In genomic region chr18:33833847-33834246, GRCh38 we compare ENCODE assay signal across 19 cellular contexts.
A peak's percentile ranks its signal among the peaks of the same experiment; 100 is the strongest.
DNase-seq lines count a peak whose midpoint lies in the region; ATAC-seq, FAIRE-seq and TF ChIP-seq lines count a peak whose summit lies in the region.
"Had no signal": no experiment of that assay in that cellular context is flagged by ENCODE, and none has a peak within 500 bp of the region (broad histone marks: within the 10 kb centered on the region; RNA-seq: fewer than 3 reads in every experiment).

No MANE protein-coding gene starts in this region.

- WGBS in H1 (ENCODE audit: extremely low coverage in 1 of 2, insufficient coverage in 1 of 2, insufficient read length in 1 of 2, insufficient replicate concordance in 2 of 2, low coverage in 1 of 2, low lambda C conversion rate in 2 of 2, missing lambda C conversion rate in 1 of 2), 2 experiments = 88% methylated on average over 1 of the region's 1 CpG; no CpG with 5 or more reads in 1 of the 2 experiments

- H2BK12ac ChIP-seq in H1 (ENCODE audit: low read depth, low read length) = no peak overlapping the region

- no peak overlapping the region for H2BK20ac ChIP-seq in H1 (ENCODE audit: low read length)

- no peak overlapping the region for H3K56ac ChIP-seq in H1 (replicated peaks; ENCODE audit: insufficient read length, low read depth, low read length)

- TF ChIP-seq EP300 in H1 (IDR thresholded peaks at IDR 0.05; ENCODE audit: borderline replicate concordance in 1 of 2, low read depth in 2 of 2, low read length in 2 of 2) = no peak

- H2AFZ ChIP-seq in H1 (ENCODE audit: low read length) = no peak overlapping the region
- H2AFZ ChIP-seq: PC-9 had no signal

- H3K18ac ChIP-seq in H1 (ENCODE audit: extremely low read depth, low read length) = no peak overlapping the region

- CTCF ChIA-PET in H1 (lab: Charles Lee; ENCODE audit: partially characterized antibody) = interaction anchor here (0.8 to 2.9 kb wide), 8 partner anchors 10 to 954 kb away, joined by 3 to 18 read pairs (median 6); no protein-coding TSS in a partner anchor

- no peak for FAIRE-seq in H1 (lab: Jason Lieb, UNC)

- H4K91ac ChIP-seq in H1 (replicated peaks; ENCODE audit: insufficient read length, low read length) = no peak overlapping the region

- H3K23ac ChIP-seq in H1 (ENCODE audit: insufficient read length) = no peak overlapping the region

- H2BK5ac ChIP-seq in H1 (ENCODE audit: low read depth, low read length) = no peak overlapping the region

- no peak overlapping the region for H2BK15ac ChIP-seq in H1 (ENCODE audit: low read length)

- no peaks in the 10 kb centered on the region for H4K20me1 ChIP-seq in H1 (replicated peaks in 1 of 2; ENCODE audit: control insufficient read depth in 1 of 2, insufficient read depth in 2 of 2, low read length in 2 of 2)

- TF ChIP-seq CTCF in 22Rv1 (IDR thresholded peaks at IDR 0.05) (peak; percentile 49), GM10266 (IDR thresholded peaks at IDR 0.05; ENCODE audit: control insufficient read depth, insufficient read depth, low read depth, missing control alignments) (peak; percentile 12), H1 (IDR thresholded peaks at IDR 0.05; ENCODE audit: control extremely low read depth in 1 of 3, insufficient read depth in 1 of 3, low read depth in 1 of 3, low read length in 3 of 3) (peak in 2 of 3 experiments; percentile 13 to 31; a peak in 2 of 4 replicates)

- H3K4me1 ChIP-seq in H1 (replicated peaks in 1 of 4; ENCODE audit: control insufficient read depth in 3 of 4, insufficient read depth in 4 of 4, low read length in 3 of 4) = peaks cover 0 to 4% (median 2%) of the 10 kb centered on the region in 4 experiments; a peak in 2 of 7 replicates
- H3K4me1 ChIP-seq: HAP-1, testis had no signal

- DNase-seq in GM10266 (ENCODE audit: extremely low spot score) (no peak), NCI-H526 treated with DMSO at 0.1 percent for 48 hours (lab: John Stamatoyannopoulos, UW) (peak; percentile 10), H1 (ENCODE audit: low read depth in 1 of 2, low spot score in 2 of 2) (no peak)
- DNase-seq in stimulated activated CD4-positive, alpha-beta T cell treated with anti-CD3 and anti-CD28 coated beads, Interleukin-4, amount 100 ng/mL, for 4 hours = no peak
- DNase-seq: activated CD4-positive, alpha-beta memory T cell treated with anti-CD3 and anti-CD28 coated beads for 36 hours; activated T-cell treated with anti-CD3 and anti-CD28 coated beads for 4 hours; cerebellar nuclear complex; effector CD8-positive, alpha-beta T cell; mucosa of descending colon; MV-4-11; NCI-H524 treated with DMSO at 0.1 percent for 48 hours; PC-9; T-helper 17 cell; testis had no signal

- H4K5ac ChIP-seq in H1 (ENCODE audit: insufficient read length, low read depth, low read length) = no peak overlapping the region

- no peak for TF ChIP-seq POLR2A in H1 (IDR thresholded peaks at IDR 0.05; ENCODE audit: control extremely low read depth in 1 of 2, low read depth in 2 of 2, low read length in 2 of 2)

- no peaks in the 10 kb centered on the region for H3K23me2 ChIP-seq in H1 (ENCODE audit: low read depth, low read length)

- H3K4me3 ChIP-seq in H1 (ENCODE audit: extremely low read depth in 1 of 4, insufficient read depth in 2 of 4, low read depth in 3 of 4, low read length in 4 of 4) = no peak overlapping the region
- H3K4me3 ChIP-seq: HAP-1, mucosa of descending colon, PC-9, testis had no signal

- no peak overlapping the region for H4K8ac ChIP-seq in H1 (ENCODE audit: extremely low read depth, insufficient read depth, low read length)

- TF ChIP-seq RAD21 in H1 (IDR thresholded peaks at IDR 0.05 in 1 of 2, conservative IDR thresholded peaks at IDR 0.05 in 1 of 2; ENCODE audit: low read depth in 2 of 2, low read length in 2 of 2) = peak; percentile 44 to 56

- H3K27ac ChIP-seq in 22Rv1 (no peak overlapping the region), H1 (ENCODE audit: low read depth, low read length) (no peak overlapping the region)
- H3K27ac ChIP-seq: PC-9, testis had no signal

- no peaks in the 10 kb centered on the region for H3K79me2 ChIP-seq in H1 (ENCODE audit: control insufficient read depth in 1 of 2, insufficient read depth in 2 of 2, low read length in 2 of 2)

- no peak overlapping the region for H2BK120ac ChIP-seq in H1 (replicated peaks; ENCODE audit: low read depth, low read length)

- ATAC-seq in HG02678 (IDR thresholded peaks at IDR 0.05; ENCODE audit: unreplicated experiment) (no peak), HG02759 (IDR thresholded peaks at IDR 0.05; ENCODE audit: unreplicated experiment) (no peak), HG03565 (IDR thresholded peaks at IDR 0.05; ENCODE audit: unreplicated experiment) (no peak)
- ATAC-seq: mucosa of descending colon, T-helper 17 cell had no signal

- H2AK5ac ChIP-seq in H1 (ENCODE audit: low read depth, low read length) = no peak overlapping the region

- no peaks in the 10 kb centered on the region for H3K79me1 ChIP-seq in H1 (ENCODE audit: low read depth, low read length)

- no peaks in the 10 kb centered on the region for H3K27me3 ChIP-seq in H1 (replicated peaks in 1 of 4; ENCODE audit: control insufficient read depth in 3 of 4, extremely low read depth in 1 of 4, insufficient read depth in 3 of 4, low read length in 3 of 4)
- H3K27me3 ChIP-seq: testis had no signal

- H3K14ac ChIP-seq in H1 (ENCODE audit: insufficient read length) = no peak overlapping the region

- H3K9ac ChIP-seq in H1 (replicated peaks in 1 of 4; ENCODE audit: extremely low read depth in 1 of 4, low read depth in 3 of 4, low read length in 3 of 4) = no peak overlapping the region

- no peak overlapping the region for H3K4ac ChIP-seq in H1 (replicated peaks; ENCODE audit: insufficient read length, low read depth, low read length)

- POLR2A ChIA-PET in H1 (lab: Charles Lee; ENCODE audit: partially characterized antibody) = no interaction called here

- H3K9me3 ChIP-seq in H1 (ENCODE audit: insufficient read depth in 2 of 2, low read depth in 1 of 2, low read length in 1 of 2) = no peaks in the 10 kb centered on the region
- H3K9me3 ChIP-seq: HAP-1, testis had no signal

- no peak overlapping the region for H3K4me2 ChIP-seq in H1 (ENCODE audit: insufficient read depth in 1 of 2, low read depth in 2 of 2, low read length in 2 of 2)
- H3K4me2 ChIP-seq: PC-9 had no signal

- no peaks in the 10 kb centered on the region for H3K36me3 ChIP-seq in H1 (ENCODE audit: control insufficient read depth in 2 of 4, insufficient read depth in 4 of 4, low read length in 3 of 4)
- H3K36me3 ChIP-seq: HAP-1 had no signal

TF ChIP-seq in H1, 55 proteins besides CTCF, POLR2A, EP300 and RAD21 (continues in another document):
- TF ChIP-seq ATF2 (IDR thresholded peaks at IDR 0.05; ENCODE audit: low read length) (no peak), GTF2F1 (IDR thresholded peaks at IDR 0.05; ENCODE audit: borderline replicate concordance, low read depth, low read length) (no peak), ATF3 (IDR thresholded peaks at IDR 0.05; ENCODE audit: insufficient read depth, low read depth, low read length) (no peak), HDAC6 (IDR thresholded peaks at IDR 0.05; ENCODE audit: low read depth, low read length) (no peak), YY1 (IDR thresholded peaks at IDR 0.05; ENCODE audit: low read depth, low read length) (no peak), SAP30 (IDR thresholded peaks at IDR 0.05; ENCODE audit: insufficient read depth, insufficient replicate concordance, low read length) (no peak), RNF2 (IDR thresholded peaks at IDR 0.05; ENCODE audit: borderline replicate concordance, low read depth, low read length, missing control alignments, poor library complexity, severe bottlenecking) (no peak), SIX5 (IDR thresholded peaks at IDR 0.05; ENCODE audit: low read depth, low read length) (no peak)
